In the genomic region with DNA sequence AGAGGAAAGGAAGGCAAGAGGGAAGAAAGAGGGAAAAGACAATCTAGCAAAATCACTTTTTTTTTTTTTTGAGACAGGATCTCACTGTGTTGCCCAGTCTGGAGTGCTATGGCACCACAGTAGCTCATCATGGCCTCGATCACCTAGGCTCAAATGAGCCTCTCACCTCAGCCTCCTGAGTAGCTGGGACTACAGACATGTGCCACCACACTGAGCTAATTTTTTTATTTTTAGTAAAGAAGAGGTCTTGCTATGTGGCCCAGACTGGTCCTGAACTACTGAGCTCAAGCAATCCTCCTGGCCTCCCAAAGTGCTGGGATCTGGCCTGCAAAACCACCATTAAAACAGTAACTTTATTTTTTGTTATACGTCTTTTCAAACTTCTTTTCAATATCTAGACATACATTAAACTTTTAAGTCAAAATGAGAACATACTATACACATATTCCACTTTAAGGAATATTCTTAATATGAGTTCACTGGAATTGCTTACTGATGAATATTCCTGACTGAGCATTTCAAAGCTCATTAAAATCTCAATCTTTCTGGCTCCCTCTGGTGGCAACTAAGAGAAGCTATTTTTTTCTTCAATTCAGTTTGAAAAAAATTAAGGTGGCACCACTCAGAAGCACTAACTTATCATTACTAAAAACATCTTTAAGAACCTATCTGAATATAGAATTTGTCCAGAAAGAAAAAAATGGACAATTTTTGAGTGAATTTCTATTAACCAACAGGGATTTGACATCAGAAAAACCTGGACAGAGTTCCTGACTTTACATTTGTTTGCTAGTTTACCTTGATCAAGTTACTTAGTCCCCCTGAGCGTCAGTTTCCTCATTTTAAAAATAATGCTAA, we compare ENCODE assay signal across 8 cellular contexts. TPM values are rescaled to one million over a fixed set of nuclear protein-coding genes. Genes with fewer than 3 reads are reported as not detected.
DNase-seq lines count a peak whose midpoint lies in the region; ATAC-seq and TF ChIP-seq lines count a peak whose summit lies in the region.

No MANE protein-coding gene starts in this region.

- ATAC-seq in HG03439 (IDR thresholded peaks at IDR 0.05; ENCODE audit: unreplicated experiment) = no peak

- peak; percentile 3 for DNase-seq in NCI-H2107 treated with DMSO at 0.1 percent for 48 hours (lab: John Stamatoyannopoulos, UW; ENCODE audit: unreplicated experiment)
- DNase-seq in NCI-H2107 (lab: John Stamatoyannopoulos, UW) = no peak
- DNase-seq in NCI-H2171 (lab: John Stamatoyannopoulos, UW) = peak; percentile 31
- no peak for DNase-seq in brain microvascular endothelial cell
- DNase-seq in effector memory CD4-positive, alpha-beta T cell = no peak
- DNase-seq in NK-92 (lab: John Stamatoyannopoulos, UW; ENCODE audit: unreplicated experiment) = no peak

- no peaks in the 10 kb centered on the region for H3K27me3 ChIP-seq in brain microvascular endothelial cell (replicated peaks)
- no peaks in the 10 kb centered on the region for H3K27me3 ChIP-seq in liver (ENCODE audit: control insufficient read depth in 4 of 4, insufficient read depth in 4 of 4, low read length in 3 of 4)
- H3K27me3 ChIP-seq in effector memory CD4-positive, alpha-beta T cell (replicated peaks; ENCODE audit: control insufficient read depth, insufficient read depth, low read length, poor library complexity, severe bottlenecking) = no peaks in the 10 kb centered on the region

- H3K4me3 ChIP-seq in brain microvascular endothelial cell (ENCODE audit: low read depth, low read length) = no peak overlapping the region
- no peak overlapping the region for H3K4me3 ChIP-seq in liver (ENCODE audit: low read depth in 1 of 3, low read length in 3 of 3)
- no peak overlapping the region for H3K4me3 ChIP-seq in effector memory CD4-positive, alpha-beta T cell (ENCODE audit: insufficient read depth, low read depth, low read length, poor library complexity, severe bottlenecking)

- H3K9me3 ChIP-seq in liver (ENCODE audit: control insufficient read depth in 4 of 4, low read length in 3 of 4) = no peaks in the 10 kb centered on the region
- no peaks in the 10 kb centered on the region for H3K9me3 ChIP-seq in effector memory CD4-positive, alpha-beta T cell (ENCODE audit: control insufficient read depth, low read length)

- H3K4me1 ChIP-seq in liver (ENCODE audit: control insufficient read depth in 4 of 4, insufficient read depth in 4 of 4, low read length in 3 of 4) = peaks cover 0 to 7% (median 1%) of the 10 kb centered on the region in 4 donors
- no peaks in the 10 kb centered on the region for H3K4me1 ChIP-seq in effector memory CD4-positive, alpha-beta T cell (ENCODE audit: control insufficient read depth, insufficient read depth, low read length, poor library complexity, severe bottlenecking)

- in situ Hi-C loops in brain microvascular endothelial cell (cut with HindIII; ENCODE audit: low pct_ligation_motif_present, low sequenced_read_pairs) = no loop called here

- TF ChIP-seq CTCF in brain microvascular endothelial cell (IDR thresholded peaks at IDR 0.05; ENCODE audit: low read depth, low read length, missing control alignments) (peak; percentile 56), liver (IDR thresholded peaks at IDR 0.05; ENCODE audit: low read depth, low read length, missing input control) (peak; percentile 66)

- H3K36me3 ChIP-seq in brain microvascular endothelial cell (replicated peaks) (peaks cover 45% of the 10 kb centered on the region), liver (ENCODE audit: control insufficient read depth in 4 of 4, insufficient read depth in 3 of 4, low read depth in 1 of 4, low read length in 3 of 4) (no peaks in the 10 kb centered on the region)
- H3K36me3 ChIP-seq in effector memory CD4-positive, alpha-beta T cell (ENCODE audit: control insufficient read depth, insufficient read depth, low read length) = no peaks in the 10 kb centered on the region

- H3K27ac ChIP-seq in brain microvascular endothelial cell = no peak overlapping the region
- no peak overlapping the region for H3K27ac ChIP-seq in liver (ENCODE audit: low read depth in 1 of 2, low read length in 2 of 2)
- H3K27ac ChIP-seq in effector memory CD4-positive, alpha-beta T cell (ENCODE audit: insufficient read depth, low read length, poor library complexity, severe bottlenecking) = no peak overlapping the region

- 85% methylated on average over 3 of the region's 3 CpGs for WGBS in liver

- peak; percentile 80 for TF ChIP-seq RAD21 in liver (IDR thresholded peaks at IDR 0.05)

- no peak overlapping the region for H3K9ac ChIP-seq in liver (ENCODE audit: low read depth in 1 of 2, low read length in 2 of 2)

TF ChIP-seq in liver, 16 proteins besides CTCF, POLR2A, EP300 and RAD21:
- no peak for TF ChIP-seq RXRA (IDR thresholded peaks at IDR 0.05)
- TF ChIP-seq, protein P1, sequence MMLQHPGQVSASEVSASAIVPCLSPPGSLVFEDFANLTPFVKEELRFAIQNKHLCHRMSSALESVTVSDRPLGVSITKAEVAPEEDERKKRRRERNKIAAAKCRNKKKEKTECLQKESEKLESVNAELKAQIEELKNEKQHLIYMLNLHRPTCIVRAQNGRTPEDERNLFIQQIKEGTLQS (IDR thresholded peaks at IDR 0.05) = no peak
- TF ChIP-seq, protein P2, sequence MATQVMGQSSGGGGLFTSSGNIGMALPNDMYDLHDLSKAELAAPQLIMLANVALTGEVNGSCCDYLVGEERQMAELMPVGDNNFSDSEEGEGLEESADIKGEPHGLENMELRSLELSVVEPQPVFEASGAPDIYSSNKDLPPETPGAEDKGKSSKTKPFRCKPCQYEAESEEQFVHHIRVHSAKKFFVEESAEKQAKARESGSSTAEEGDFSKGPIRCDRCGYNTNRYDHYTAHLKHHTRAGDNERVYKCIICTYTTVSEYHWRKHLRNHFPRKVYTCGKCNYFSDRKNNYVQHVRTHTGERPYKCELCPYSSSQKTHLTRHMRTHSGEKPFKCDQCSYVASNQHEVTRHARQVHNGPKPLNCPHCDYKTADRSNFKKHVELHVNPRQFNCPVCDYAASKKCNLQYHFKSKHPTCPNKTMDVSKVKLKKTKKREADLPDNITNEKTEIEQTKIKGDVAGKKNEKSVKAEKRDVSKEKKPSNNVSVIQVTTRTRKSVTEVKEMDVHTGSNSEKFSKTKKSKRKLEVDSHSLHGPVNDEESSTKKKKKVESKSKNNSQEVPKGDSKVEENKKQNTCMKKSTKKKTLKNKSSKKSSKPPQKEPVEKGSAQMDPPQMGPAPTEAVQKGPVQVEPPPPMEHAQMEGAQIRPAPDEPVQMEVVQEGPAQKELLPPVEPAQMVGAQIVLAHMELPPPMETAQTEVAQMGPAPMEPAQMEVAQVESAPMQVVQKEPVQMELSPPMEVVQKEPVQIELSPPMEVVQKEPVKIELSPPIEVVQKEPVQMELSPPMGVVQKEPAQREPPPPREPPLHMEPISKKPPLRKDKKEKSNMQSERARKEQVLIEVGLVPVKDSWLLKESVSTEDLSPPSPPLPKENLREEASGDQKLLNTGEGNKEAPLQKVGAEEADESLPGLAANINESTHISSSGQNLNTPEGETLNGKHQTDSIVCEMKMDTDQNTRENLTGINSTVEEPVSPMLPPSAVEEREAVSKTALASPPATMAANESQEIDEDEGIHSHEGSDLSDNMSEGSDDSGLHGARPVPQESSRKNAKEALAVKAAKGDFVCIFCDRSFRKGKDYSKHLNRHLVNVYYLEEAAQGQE (IDR thresholded peaks at IDR 0.05) = no peak
- no peak for TF ChIP-seq SP1 (IDR thresholded peaks at IDR 0.05)
- no peak for TF ChIP-seq FOXA1 (IDR thresholded peaks at IDR 0.05)

RNA-seq across cellular contexts. Expression of a gene that starts 40.9 kb away (rescaled TPM):
- 10 to 100 TPM in 1 of 2 donors, 1 to 10 TPM in 1; 7.6 to 16.0 TPM for total RNA-seq in liver
- polyA plus RNA-seq in liver = 10 to 100 TPM in 1 of 2 donors, 1 to 10 TPM in 1; 3.9 to 12.5 TPM

Comparison
In these comparisons a context has a peak if more than half of its experiments do, and no peak if none do; other contexts are left out.
1. DNase-seq: peak in NCI-H2107 treated with DMSO at 0.1 percent for 48 hours (single experiment) and NCI-H2171 (single experiment); none in NCI-H2107 (single experiment), brain microvascular endothelial cell (single experiment), effector memory CD4-positive, alpha-beta T cell (0 of 3) and NK-92 (single experiment).